17 cellular contexts compared by ENCODE assay signal in genomic region chr1:227560393-227560792, GRCh38. TPM values are rescaled to one million over a fixed set of nuclear protein-coding genes. Genes with fewer than 3 reads are reported as not detected.
DNase-seq lines count a peak whose midpoint lies in the region; ATAC-seq, FAIRE-seq and TF ChIP-seq lines count a peak whose summit lies in the region.
"Had no signal": no experiment of that assay in that cellular context is flagged by ENCODE, and none has a peak within 500 bp of the region (broad histone marks: within the 10 kb centered on the region; RNA-seq: fewer than 3 reads in every experiment).

No MANE protein-coding gene starts in this region.

- CTCF ChIA-PET in endothelial cell of umbilical vein (lab: Charles Lee), result interaction anchor here (0.9 to 1.1 kb wide), 4 partner anchors 13 to 17 kb away, joined by 3 to 6 read pairs (median 3); no protein-coding TSS in a partner anchor

- H3K4me3 ChIP-seq in endothelial cell of umbilical vein (replicated peaks in 1 of 3; ENCODE audit: insufficient read depth in 1 of 3, low read depth in 1 of 3, low read length in 3 of 3), result no peak overlapping the region

- H3K79me2 ChIP-seq in endothelial cell of umbilical vein (ENCODE audit: control insufficient read depth, insufficient read depth, low read length), result peaks cover 9% of the 10 kb centered on the region

- POLR2A ChIA-PET in endothelial cell of umbilical vein (lab: Charles Lee), result no interaction called here

- no peak for ATAC-seq in Right ventricle myocardium superior (ENCODE audit: poor library complexity)
- ATAC-seq in left ventricle myocardium superior, result no peak
- ATAC-seq in natural killer cell treated with Interleukin-12 subunit alpha and Interleukin-12 subunit beta and Interleukin-15 and Interleukin-18, amount 100 ng/mL, for 72 hours, result no peak
- no peak for ATAC-seq in GM21786 (IDR thresholded peaks at IDR 0.05; ENCODE audit: unreplicated experiment)
- no peak for ATAC-seq in GM21390 (IDR thresholded peaks at IDR 0.05; ENCODE audit: unreplicated experiment)
- ATAC-seq in SK-N-SH treated with all-trans-retinoic acid at 6 μM for 48 hours, result no peak
- ATAC-seq: PC-3 had no signal

- H3K27me3 ChIP-seq in endothelial cell of umbilical vein (ENCODE audit: control insufficient read depth in 2 of 2, insufficient read depth in 2 of 2, low read length in 2 of 2), result peaks cover 34 to 46% of the 10 kb centered on the region in 2 experiments

- H3K4me1 ChIP-seq in endothelial cell of umbilical vein (ENCODE audit: control insufficient read depth, extremely low read depth, insufficient read depth, low read length), result peaks cover 5% of the 10 kb centered on the region

- no peak overlapping the region for H3K27ac ChIP-seq in endothelial cell of umbilical vein (ENCODE audit: insufficient read depth, low read depth, low read length)
- H3K27ac ChIP-seq: C4-2B had no signal

- dilution Hi-C loops in endothelial cell of umbilical vein (cut with MboI; ENCODE audit: extremely low pct_ligation_motif_present, low sequenced_read_pairs), result no loop called here

- TF ChIP-seq CTCF in endothelial cell of umbilical vein (IDR thresholded peaks at IDR 0.05; ENCODE audit: extremely low read depth in 1 of 2, insufficient read depth in 1 of 2, low read depth in 1 of 2, low read length in 2 of 2), result no peak
- no peak for TF ChIP-seq CTCF in type B pancreatic cell (conservative IDR thresholded peaks at IDR 0.05)

- H2AFZ ChIP-seq in endothelial cell of umbilical vein (ENCODE audit: low read depth, low read length), result peak overlapping the region; percentile 85

- no TSS peak for BruUV-seq in endothelial cell of umbilical vein (replicated peaks; lab: Mats Ljungman, UMichigan)

- no peaks in the 10 kb centered on the region for H4K20me1 ChIP-seq in endothelial cell of umbilical vein (replicated peaks; ENCODE audit: control insufficient read depth, extremely low read depth, insufficient read depth, low read length)

- no peaks in the 10 kb centered on the region for H3K9me3 Mint-ChIP-seq in natural killer cell treated with Interleukin-12 subunit alpha and Interleukin-12 subunit beta and Interleukin-15 and Interleukin-18, amount 100 ng/mL, for 72 hours
- H3K9me3 Mint-ChIP-seq in type B pancreatic cell, result no peaks in the 10 kb centered on the region

- peak; percentile 25 for DNase-seq in Right ventricle myocardium superior
- DNase-seq in left ventricle myocardium superior, result no peak
- no peak for DNase-seq in endothelial cell of umbilical vein (ENCODE audit: low read depth, low spot score)
- no peak for DNase-seq in natural killer cell treated with Interleukin-12 subunit alpha and Interleukin-12 subunit beta and Interleukin-15 and Interleukin-18, amount 100 ng/mL, for 72 hours (ENCODE audit: low spot score)
- DNase-seq in type B pancreatic cell (ENCODE audit: extremely low spot score, unreplicated experiment), result peak; percentile 59
- DNase-seq: DMS53, GOT3, HFFc6, NCI-H1436 treated with DMSO at 0.1 percent for 48 hours, NCI-H2227 treated with DMSO at 0.1 percent for 48 hours, PC-3 had no signal

- H3K36me3 ChIP-seq in endothelial cell of umbilical vein (ENCODE audit: control insufficient read depth in 2 of 2, extremely low read depth in 1 of 2, insufficient read depth in 2 of 2, low read length in 2 of 2), result no peaks in the 10 kb centered on the region

- no peak for FAIRE-seq in endothelial cell of umbilical vein (lab: Jason Lieb, UNC)
- FAIRE-seq: A204.1, HTR-8/SVneo had no signal

- peaks cover 22 to 28% of the 10 kb centered on the region in 2 donors for H3K4me1 Mint-ChIP-seq in natural killer cell treated with Interleukin-12 subunit alpha and Interleukin-12 subunit beta and Interleukin-15 and Interleukin-18, amount 100 ng/mL, for 72 hours (ENCODE audit: low read depth in 2 of 2)
- H3K4me1 Mint-ChIP-seq in type B pancreatic cell (ENCODE audit: unreplicated experiment), result peaks cover 13% of the 10 kb centered on the region

- peak overlapping the region; percentile 8 for H3K4me3 Mint-ChIP-seq in natural killer cell treated with Interleukin-12 subunit alpha and Interleukin-12 subunit beta and Interleukin-15 and Interleukin-18, amount 100 ng/mL, for 72 hours
- no peak overlapping the region for H3K4me3 Mint-ChIP-seq in type B pancreatic cell
- H3K4me3 Mint-ChIP-seq: HFFc6 had no signal

- H3K9me1 ChIP-seq in endothelial cell of umbilical vein (replicated peaks; ENCODE audit: control insufficient read depth, extremely low read depth, insufficient read depth, low read length), result no peaks in the 10 kb centered on the region

- no peak overlapping the region for H3K9ac ChIP-seq in endothelial cell of umbilical vein (replicated peaks; ENCODE audit: extremely low read depth, insufficient read depth, low read length)

- intact Hi-C loops in Right ventricle myocardium superior (cut with DNase I), result no loop called here
- intact Hi-C loops in left ventricle myocardium superior (cut with micrococcal nuclease), result no loop called here
- intact Hi-C loops in endothelial cell of umbilical vein (cut with micrococcal nuclease), result loop anchor here (10.0 kb wide), 1 partner anchor 524 kb away; the partner anchor contains the start of gene ARF1

- peaks cover 14% of the 10 kb centered on the region for H3K36me3 Mint-ChIP-seq in natural killer cell treated with Interleukin-12 subunit alpha and Interleukin-12 subunit beta and Interleukin-15 and Interleukin-18, amount 100 ng/mL, for 72 hours
- H3K36me3 Mint-ChIP-seq in type B pancreatic cell, result peaks cover 7% of the 10 kb centered on the region

- no peak overlapping the region for H3K27ac Mint-ChIP-seq in natural killer cell treated with Interleukin-12 subunit alpha and Interleukin-12 subunit beta and Interleukin-15 and Interleukin-18, amount 100 ng/mL, for 72 hours
- no peak overlapping the region for H3K27ac Mint-ChIP-seq in type B pancreatic cell
- H3K27ac Mint-ChIP-seq: HFFc6 had no signal

- H3K27me3 Mint-ChIP-seq in natural killer cell treated with Interleukin-12 subunit alpha and Interleukin-12 subunit beta and Interleukin-15 and Interleukin-18, amount 100 ng/mL, for 72 hours, result peaks cover 20 to 31% of the 10 kb centered on the region in 2 donors
- no peaks in the 10 kb centered on the region for H3K27me3 Mint-ChIP-seq in type B pancreatic cell

- no peak overlapping the region for H3K4me2 ChIP-seq in endothelial cell of umbilical vein (ENCODE audit: insufficient read depth, low read length)

- no peaks in the 10 kb centered on the region for H3K9me3 ChIP-seq in endothelial cell of umbilical vein (replicated peaks; ENCODE audit: control insufficient read depth, insufficient read depth, low read length)

- TF ChIP-seq POLR2A in endothelial cell of umbilical vein (IDR thresholded peaks at IDR 0.05; ENCODE audit: low read depth, low read length), result no peak

TF ChIP-seq in endothelial cell of umbilical vein, 7 proteins besides CTCF, POLR2A, EP300 and RAD21:
- TF ChIP-seq FOS (IDR thresholded peaks at IDR 0.05; ENCODE audit: borderline replicate concordance, insufficient read depth, low read length) (no peak), EZH2 (IDR thresholded peaks at IDR 0.05; ENCODE audit: borderline replicate concordance, low read depth, low read length, severe bottlenecking) (no peak), JUN (IDR thresholded peaks at IDR 0.05; ENCODE audit: borderline replicate concordance, insufficient read depth, insufficient read length, low read depth) (no peak), GATA2 (IDR thresholded peaks at IDR 0.05; ENCODE audit: insufficient read depth, insufficient read length, low read depth, low read length) (no peak), MYC (IDR thresholded peaks at IDR 0.05; ENCODE audit: low read depth, low read length) (no peak), POLR2AphosphoS5 (IDR thresholded peaks at IDR 0.05; ENCODE audit: insufficient read depth, low read depth, low read length) (no peak)
- TF ChIP-seq, protein P1, sequence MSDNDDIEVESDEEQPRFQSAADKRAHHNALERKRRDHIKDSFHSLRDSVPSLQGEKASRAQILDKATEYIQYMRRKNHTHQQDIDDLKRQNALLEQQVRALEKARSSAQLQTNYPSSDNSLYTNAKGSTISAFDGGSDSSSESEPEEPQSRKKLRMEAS (IDR thresholded peaks at IDR 0.05; ENCODE audit: insufficient read depth, insufficient read length), result no peak

TF ChIP-seq in SK-N-SH treated with all-trans-retinoic acid at 6 μM for 48 hours, 23 proteins besides CTCF, POLR2A, EP300 and RAD21 (continues in another document):
- TF ChIP-seq TOX (CRISPR knock-in tag; IDR thresholded peaks at IDR 0.05; ENCODE audit: borderline replicate concordance) (no peak), BACH2 (CRISPR knock-in tag; IDR thresholded peaks at IDR 0.05; ENCODE audit: borderline replicate concordance) (no peak), RARB (CRISPR knock-in tag; IDR thresholded peaks at IDR 0.05) (no peak), ZNF565 (CRISPR knock-in tag; conservative IDR thresholded peaks at IDR 0.05; ENCODE audit: low read depth) (no peak), TCF4 (CRISPR knock-in tag; IDR thresholded peaks at IDR 0.05; ENCODE audit: borderline replicate concordance) (no peak)
- TF ChIP-seq, protein P2, sequence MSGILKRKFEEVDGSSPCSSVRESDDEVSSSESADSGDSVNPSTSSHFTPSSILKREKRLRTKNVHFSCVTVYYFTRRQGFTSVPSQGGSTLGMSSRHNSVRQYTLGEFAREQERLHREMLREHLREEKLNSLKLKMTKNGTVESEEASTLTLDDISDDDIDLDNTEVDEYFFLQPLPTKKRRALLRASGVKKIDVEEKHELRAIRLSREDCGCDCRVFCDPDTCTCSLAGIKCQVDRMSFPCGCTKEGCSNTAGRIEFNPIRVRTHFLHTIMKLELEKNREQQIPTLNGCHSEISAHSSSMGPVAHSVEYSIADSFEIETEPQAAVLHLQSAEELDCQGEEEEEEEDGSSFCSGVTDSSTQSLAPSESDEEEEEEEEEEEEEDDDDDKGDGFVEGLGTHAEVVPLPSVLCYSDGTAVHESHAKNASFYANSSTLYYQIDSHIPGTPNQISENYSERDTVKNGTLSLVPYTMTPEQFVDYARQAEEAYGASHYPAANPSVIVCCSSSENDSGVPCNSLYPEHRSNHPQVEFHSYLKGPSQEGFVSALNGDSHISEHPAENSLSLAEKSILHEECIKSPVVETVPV (CRISPR knock-in tag; IDR thresholded peaks at IDR 0.05), result no peak

RNA-seq across cellular contexts. Expression of gene ZNF678, which starts 3.0 kb away (rescaled TPM):
- total RNA-seq in Right ventricle myocardium superior, result 2.4 TPM
- 1.4 TPM for total RNA-seq in left ventricle myocardium superior
- total RNA-seq in endothelial cell of umbilical vein, result 7.5 and 7.7 TPM in 2 replicates
- 2.0 and 2.1 TPM in 2 replicates for polyA plus RNA-seq in endothelial cell of umbilical vein
- 2.2 and 2.3 TPM in 2 replicates for polyA plus RNA-seq in endothelial cell of umbilical vein (2011; cell fraction: cytosol; rRNA removed)
- polyA plus RNA-seq in endothelial cell of umbilical vein (2011; cell fraction: nucleus; rRNA removed), result 6.7 and 12.1 TPM in 2 replicates
- polyA plus RNA-seq in endothelial cell of umbilical vein (2012), result 3.5 and 4.3 TPM in 2 replicates
- polyA minus RNA-seq in endothelial cell of umbilical vein, result 16.5 and 30.7 TPM in 2 replicates
- polyA minus RNA-seq in endothelial cell of umbilical vein (2011; cell fraction: cytosol; rRNA and poly(A)+ RNA removed), result 3.8 TPM
- polyA minus RNA-seq in endothelial cell of umbilical vein (2011; cell fraction: nucleus; rRNA and poly(A)+ RNA removed), result 27.4 and 51.5 TPM in 2 replicates
- total RNA-seq in natural killer cell treated with Interleukin-12 subunit alpha and Interleukin-12 subunit beta and Interleukin-15 and Interleukin-18, amount 100 ng/mL, for 72 hours, result 1 to 10 TPM; 5.7 to 7.6 TPM
- 10.7 and 21.7 TPM in 2 replicates for total RNA-seq in type B pancreatic cell (ENCODE audit: low replicate concordance)

Comparison
In these comparisons a context has a peak if more than half of its experiments do, and no peak if none do; other contexts are left out.
1. DNase-seq: peak in Right ventricle myocardium superior (single experiment) and type B pancreatic cell (single experiment); none in left ventricle myocardium superior (single experiment), endothelial cell of umbilical vein (single experiment) and natural killer cell treated with Interleukin-12 subunit alpha and Interleukin-12 subunit beta and Interleukin-15 and Interleukin-18, amount 100 ng/mL, for 72 hours (single experiment).